9 cellular contexts compared by ENCODE assay signal in genomic region chr6:3913077-3913957, GRCh38.
DNase-seq lines count a peak whose midpoint lies in the region; ATAC-seq, FAIRE-seq and TF ChIP-seq lines count a peak whose summit lies in the region.
"Had no signal": no experiment of that assay in that cellular context is flagged by ENCODE, and none has a peak within 500 bp of the region (broad histone marks: within the 10 kb centered on the region; RNA-seq: fewer than 3 reads in every experiment).

No MANE protein-coding gene starts in this region.

- CTCF ChIA-PET in CD4-positive, alpha-beta T cell (lab: Charles Lee) = interaction anchor here (0.6 kb wide), 1 partner anchor 11 kb away, joined by 3 read pairs; no protein-coding TSS in a partner anchor

- ATAC-seq in HG03521 (IDR thresholded peaks at IDR 0.05; ENCODE audit: unreplicated experiment) (no peak), GM21737 (IDR thresholded peaks at IDR 0.05; ENCODE audit: unreplicated experiment) (no peak)
- no peak for ATAC-seq in CD4-positive, alpha-beta T cell (ENCODE audit: poor library complexity)

- DNase-seq in HTR-8/SVneo (ENCODE audit: insufficient read length, low spot score) (peak; percentile 78), keratinocyte (ENCODE audit: low read depth, low spot score) (peak; percentile 67), testis (peak; percentile 47), NCI-H2107 (lab: John Stamatoyannopoulos, UW) (no peak)
- DNase-seq in CD4-positive, alpha-beta T cell = no peak

- H4K20me1 ChIP-seq in keratinocyte (ENCODE audit: control insufficient read depth, extremely low read depth, insufficient read depth, low read length) = no peaks in the 10 kb centered on the region

- H3K4me3 Mint-ChIP-seq in CD4-positive, alpha-beta T cell = no peak overlapping the region
- H3K4me3 Mint-ChIP-seq: memory B cell had no signal

- H3K4me3 ChIP-seq in keratinocyte (ENCODE audit: control insufficient read depth in 2 of 3, extremely low read depth in 1 of 3, insufficient read depth in 2 of 3, low read depth in 1 of 3, low read length in 3 of 3) (peak overlapping the region in 1 of 3 experiments; percentile 52), testis (no peak overlapping the region)

- TF ChIP-seq CTCF in keratinocyte (optimal IDR thresholded peaks at IDR 0.05 in 1 of 3, IDR thresholded peaks at IDR 0.05 in 1 of 3, conservative IDR thresholded peaks at IDR 0.05 in 1 of 3; ENCODE audit: extremely low read depth in 1 of 3, insufficient read depth in 2 of 3, low read length in 3 of 3) = no peak
- no peak for TF ChIP-seq CTCF in testis (IDR thresholded peaks at IDR 0.05)
- TF ChIP-seq CTCF in CD4-positive, alpha-beta T cell (IDR thresholded peaks at IDR 0.05) = no peak

- no peaks in the 10 kb centered on the region for H3K9me3 Mint-ChIP-seq in CD4-positive, alpha-beta T cell
- H3K9me3 Mint-ChIP-seq: memory B cell had no signal

- H3K79me2 ChIP-seq in keratinocyte (ENCODE audit: control insufficient read depth, insufficient read depth, low read length) = no peaks in the 10 kb centered on the region

- peak overlapping the region; percentile 19 for H3K27ac ChIP-seq in angular gyrus (ENCODE audit: low read depth, low read length)
- peak overlapping the region; percentile 50 for H3K27ac ChIP-seq in keratinocyte (ENCODE audit: control insufficient read depth, insufficient read depth, low read length)
- H3K27ac ChIP-seq in testis = peak overlapping the region; percentile 36 to 72
- H3K27ac ChIP-seq in CD4-positive, alpha-beta T cell (ENCODE audit: low read depth, low read length) = no peak overlapping the region

- H3K4me1 Mint-ChIP-seq in CD4-positive, alpha-beta T cell (ENCODE audit: low read depth) = peaks cover 60% of the 10 kb centered on the region
- H3K4me1 Mint-ChIP-seq: memory B cell had no signal

- dilution Hi-C loops in keratinocyte (cut with MboI; ENCODE audit: extremely low pct_ligation_motif_present, low sequenced_read_pairs) = no loop called here

- FAIRE-seq in HTR-8/SVneo (lab: Jason Lieb, UNC) (no peak), keratinocyte (lab: Jason Lieb, UNC) (peak; percentile 79)

- H3K9me1 ChIP-seq in keratinocyte (ENCODE audit: control insufficient read depth, extremely low read depth, insufficient read depth, low read length) = no peaks in the 10 kb centered on the region

- peaks cover 39% of the 10 kb centered on the region for H3K27me3 Mint-ChIP-seq in CD4-positive, alpha-beta T cell

- no peak overlapping the region for H2AFZ ChIP-seq in keratinocyte (ENCODE audit: control insufficient read depth, low read length)

- peak overlapping the region; percentile 18 for H3K9ac ChIP-seq in keratinocyte (ENCODE audit: control insufficient read depth, extremely low read depth, insufficient read depth, low read length)

- WGBS in testis, 2 donors = 39 to 42% methylated on average over 6 of the region's 6 CpGs

- intact Hi-C loops in testis (cut with DNase I; ENCODE audit: low total_unique reads) = no loop called here
- intact Hi-C loops in CD4-positive, alpha-beta T cell (cut with DNase I, micrococcal nuclease) = loop anchor here in 1 of 2 experiments (10.0 kb wide), 1 partner anchor 59 kb away; no protein-coding TSS in a partner anchor

- peaks cover 30% of the 10 kb centered on the region for H3K4me1 ChIP-seq in keratinocyte (ENCODE audit: control insufficient read depth, extremely low read depth, insufficient read depth, low read length)
- H3K4me1 ChIP-seq in testis = peaks cover 22% of the 10 kb centered on the region

- peak overlapping the region; percentile 68 for H3K4me2 ChIP-seq in keratinocyte (ENCODE audit: control insufficient read depth, extremely low read depth, insufficient read depth, low read depth, low read length)

- H3K9me3 ChIP-seq in keratinocyte (ENCODE audit: control insufficient read depth, low read depth, low read length) = peaks cover 3% of the 10 kb centered on the region
- H3K9me3 ChIP-seq in testis = no peaks in the 10 kb centered on the region
- H3K9me3 ChIP-seq in CD4-positive, alpha-beta T cell (ENCODE audit: control insufficient read depth, low read length) = no peaks in the 10 kb centered on the region

- H3K36me3 Mint-ChIP-seq in CD4-positive, alpha-beta T cell (ENCODE audit: low read depth) = no peaks in the 10 kb centered on the region
- H3K36me3 Mint-ChIP-seq: memory B cell had no signal

- TF ChIP-seq POLR2A in testis (IDR thresholded peaks at IDR 0.05) = no peak

- POLR2A ChIA-PET in CD4-positive, alpha-beta T cell (lab: Charles Lee) = interaction anchor here (1.3 to 2.0 kb wide), 2 partner anchors 64 kb away, joined by 5 to 9 read pairs; partner anchors contain the start of gene FAM50B

- H3K27me3 ChIP-seq in keratinocyte (ENCODE audit: control insufficient read depth, extremely low read depth, insufficient read depth, low read length) = no peaks in the 10 kb centered on the region
- H3K27me3 ChIP-seq in testis = no peaks in the 10 kb centered on the region
- peaks cover 24% of the 10 kb centered on the region for H3K27me3 ChIP-seq in CD4-positive, alpha-beta T cell (ENCODE audit: control insufficient read depth, insufficient read depth, low read length)

- no peaks in the 10 kb centered on the region for H3K36me3 ChIP-seq in keratinocyte (ENCODE audit: control insufficient read depth in 2 of 2, extremely low read depth in 1 of 2, insufficient read depth in 2 of 2, low read length in 2 of 2)
- no peaks in the 10 kb centered on the region for H3K36me3 ChIP-seq in testis (ENCODE audit: low read depth, missing control alignments)

- no peak overlapping the region for H3K27ac Mint-ChIP-seq in CD4-positive, alpha-beta T cell
- H3K27ac Mint-ChIP-seq: memory B cell had no signal

Comparison
In these comparisons a context has a peak if more than half of its experiments do, and no peak if none do; other contexts are left out.
1. DNase-seq: peak in HTR-8/SVneo (single experiment), keratinocyte (single experiment) and testis (single experiment); none in NCI-H2107 (single experiment) and CD4-positive, alpha-beta T cell (0 of 10).